Comparison of ENCODE assay signal across 21 cellular contexts in genomic region chr18:25531207-25531606, GRCh38.
DNase-seq lines count a peak whose midpoint lies in the region; ATAC-seq and TF ChIP-seq lines count a peak whose summit lies in the region.
"Had no signal": no experiment of that assay in that cellular context is flagged by ENCODE, and none has a peak within 500 bp of the region (broad histone marks: within the 10 kb centered on the region; RNA-seq: fewer than 3 reads in every experiment).

No MANE protein-coding gene starts in this region.

- H3K4ac ChIP-seq in neuronal stem cell (ENCODE audit: low read length) = no peak overlapping the region

- no peaks in the 10 kb centered on the region for H3K27me3 ChIP-seq in BLaER1 treated with 17β-estradiol and CSF1 and Interleukin-3, amounts not matched to agents 10 nM and 100 nM
- H3K27me3 ChIP-seq in Loucy (ENCODE audit: insufficient read depth, low read length, poor library complexity, severe bottlenecking) (no peaks in the 10 kb centered on the region), neuronal stem cell (ENCODE audit: control insufficient read depth in 3 of 3, insufficient read depth in 3 of 3, low read depth in 1 of 3, low read length in 3 of 3) (no peaks in the 10 kb centered on the region)
- H3K27me3 ChIP-seq: BE2C had no signal

- no peaks in the 10 kb centered on the region for H3F3A ChIP-seq in Loucy (ENCODE audit: low read depth)

- no peaks in the 10 kb centered on the region for H3K4me1 Mint-ChIP-seq in HFFc6 (ENCODE audit: low read depth)
- H3K4me1 Mint-ChIP-seq: CD4-positive, CD25-positive, alpha-beta regulatory T cell had no signal

- H3K79me1 ChIP-seq in neuronal stem cell (ENCODE audit: low read depth, low read length) = no peaks in the 10 kb centered on the region

- no peak overlapping the region for H2BK5ac ChIP-seq in neuronal stem cell (ENCODE audit: low read length)

- no peak overlapping the region for H3K23ac ChIP-seq in neuronal stem cell (ENCODE audit: low read depth, low read length, poor library complexity)

- H4K20me1 ChIP-seq in BLaER1 treated with 17β-estradiol and CSF1 and Interleukin-3, amounts not matched to agents 10 nM and 100 nM = no peaks in the 10 kb centered on the region
- H4K20me1 ChIP-seq in Loucy (ENCODE audit: insufficient read depth, low read length, poor library complexity, severe bottlenecking) = no peaks in the 10 kb centered on the region

- no CpG with 5 or more reads among the region's 3 CpGs for WGBS in neuronal stem cell (ENCODE audit: extremely low coverage in 2 of 2, insufficient read length in 2 of 2, insufficient replicate concordance in 1 of 2), 2 donors

- no peak overlapping the region for H3K4me3 Mint-ChIP-seq in HFFc6
- H3K4me3 Mint-ChIP-seq: CD4-positive, CD25-positive, alpha-beta regulatory T cell; CD8-positive, alpha-beta T cell; H9 had no signal

- H3K36me3 Mint-ChIP-seq in HFFc6 (ENCODE audit: low read depth) = 0 out of 2 replicates have a peak, but pooled peaks cover 4% of the 10 kb centered on the region
- H3K36me3 Mint-ChIP-seq: CD4-positive, CD25-positive, alpha-beta regulatory T cell; CD8-positive, alpha-beta T cell had no signal

- intact Hi-C loops in left colon (cut with DNase I, micrococcal nuclease) = no loop called here
- intact Hi-C loops in left cardiac atrium (cut with DNase I) = no loop called here

- TF ChIP-seq CTCF in Loucy (conservative IDR thresholded peaks at IDR 0.05; ENCODE audit: low read length) (no peak), HFFc6 (IDR thresholded peaks at IDR 0.05) (no peak)

- H3K79me2 ChIP-seq in Loucy (ENCODE audit: insufficient read depth, low read length) = no peaks in the 10 kb centered on the region

- no peaks in the 10 kb centered on the region for H3K36me3 ChIP-seq in BLaER1 treated with 17β-estradiol and CSF1 and Interleukin-3, amounts not matched to agents 10 nM and 100 nM
- no peaks in the 10 kb centered on the region for H3K36me3 ChIP-seq in Loucy (ENCODE audit: insufficient read depth, low read length)
- H3K36me3 ChIP-seq in neuronal stem cell (replicated peaks in 1 of 2; ENCODE audit: control insufficient read depth in 2 of 2, insufficient read depth in 2 of 2, low read length in 2 of 2) = peaks cover 0 to 2% of the 10 kb centered on the region in 2 donors
- H3K36me3 ChIP-seq: BE2C had no signal

- no peak overlapping the region for H3K4me3 ChIP-seq in BLaER1 treated with 17β-estradiol and CSF1 and Interleukin-3, amounts not matched to agents 10 nM and 100 nM
- no peak overlapping the region for H3K4me3 ChIP-seq in Loucy (ENCODE audit: low read length, poor library complexity, severe bottlenecking)
- no peak overlapping the region for H3K4me3 ChIP-seq in neuronal stem cell (ENCODE audit: low read length in 2 of 2)
- H3K4me3 ChIP-seq: A549, GM23248 had no signal

- H4K91ac ChIP-seq in neuronal stem cell (ENCODE audit: low read depth, low read length, poor library complexity) = no peak overlapping the region

- peak overlapping the region in 1 of 11 experiments; percentile 24; a peak in 2 of 22 replicates for H3K27ac ChIP-seq in BLaER1 treated with 17β-estradiol and CSF1 and Interleukin-3, amounts not matched to agents 10 nM and 100 nM
- no peak overlapping the region for H3K27ac ChIP-seq in neuronal stem cell (replicated peaks; ENCODE audit: low read length)
- H3K27ac ChIP-seq: A549, C4-2B, GM23248 had no signal

- H2AK5ac ChIP-seq in neuronal stem cell (ENCODE audit: low read depth, low read length) = no peak overlapping the region

- peak overlapping the region in 6 of 11 experiments; percentile 9 to 63 (median 52); a peak in 9 of 22 replicates for H3K4me2 ChIP-seq in BLaER1 treated with 17β-estradiol and CSF1 and Interleukin-3, amounts not matched to agents 10 nM and 100 nM
- H3K4me2 ChIP-seq in Loucy (ENCODE audit: low read depth, low read length, poor library complexity, severe bottlenecking) (peak overlapping the region; percentile 38), neuronal stem cell (ENCODE audit: insufficient read depth, low read length, poor library complexity, severe bottlenecking) (no peak overlapping the region)
- H3K4me2 ChIP-seq: A549 had no signal

- H2AFZ ChIP-seq in Loucy (ENCODE audit: low read length) = peak overlapping the region; percentile 67; the same call in 1 of the 2 replicates
- H2AFZ ChIP-seq in neuronal stem cell (ENCODE audit: low read length) = peak overlapping the region; percentile 18
- H2AFZ ChIP-seq: GM23248 had no signal

- H2BK15ac ChIP-seq in neuronal stem cell (ENCODE audit: low read length) = no peak overlapping the region

- H3K9me2 ChIP-seq in Loucy (replicated peaks; ENCODE audit: low read depth, low read length) = no peaks in the 10 kb centered on the region

- DNase-seq in left colon (no peak), neuronal stem cell (ENCODE audit: low spot score) (no peak), left cardiac atrium (no peak), HFFc6 (no peak)
- DNase-seq: 8988T; ACHN; AML-193; BE2C; Caco-2; CD4-positive, CD25-positive, alpha-beta regulatory T cell; CD8-positive, alpha-beta T cell; DMS153; DND-41; GM23248; H9 had no signal

- H2BK12ac ChIP-seq in neuronal stem cell (ENCODE audit: low read length) = no peak overlapping the region

- no peaks in the 10 kb centered on the region for H3K9me3 Mint-ChIP-seq in HFFc6

- H4K8ac ChIP-seq in neuronal stem cell (ENCODE audit: low read depth, low read length) = no peak overlapping the region

- ATAC-seq in left colon (peak; percentile 62), left cardiac atrium (no peak), HG03025 (IDR thresholded peaks at IDR 0.05; ENCODE audit: low FRiP score, unreplicated experiment) (no peak)
- ATAC-seq: A549; CD8-positive, alpha-beta T cell; HCT116 had no signal

- H2BK120ac ChIP-seq in neuronal stem cell (ENCODE audit: low read depth, low read length) = no peak overlapping the region

- peaks cover 5% of the 10 kb centered on the region; the same call in 1 of the 2 replicates for H3K27me3 Mint-ChIP-seq in HFFc6 (ENCODE audit: insufficient read depth)
- H3K27me3 Mint-ChIP-seq: CD4-positive, CD25-positive, alpha-beta regulatory T cell had no signal

- peaks cover 0 to 86% (median 52%) of the 10 kb centered on the region in 10 experiments; a peak in 15 of 20 replicates for H3K4me1 ChIP-seq in BLaER1 treated with 17β-estradiol and CSF1 and Interleukin-3, amounts not matched to agents 10 nM and 100 nM
- H3K4me1 ChIP-seq in Loucy (ENCODE audit: insufficient read depth, low read length, poor library complexity, severe bottlenecking) (peaks cover 44% of the 10 kb centered on the region), neuronal stem cell (ENCODE audit: control insufficient read depth in 2 of 2, insufficient read depth in 1 of 2, low read depth in 1 of 2, low read length in 2 of 2) (no peaks in the 10 kb centered on the region)
- H3K4me1 ChIP-seq: A549, BE2C, Caco-2 had no signal

- no peak overlapping the region for H3K18ac ChIP-seq in neuronal stem cell (ENCODE audit: low read length)

- H3K9ac ChIP-seq in BLaER1 treated with 17β-estradiol and CSF1 and Interleukin-3, amounts not matched to agents 10 nM and 100 nM = no peak overlapping the region
- H3K9ac ChIP-seq in Loucy (ENCODE audit: low read depth, low read length, poor library complexity, severe bottlenecking) (peak overlapping the region; percentile 52), neuronal stem cell (ENCODE audit: low read depth, low read length, poor library complexity) (no peak overlapping the region)
- H3K9ac ChIP-seq: GM23248 had no signal

- peaks cover 11 to 27% (median 16%) of the 10 kb centered on the region in 11 experiments for H3K9me3 ChIP-seq in BLaER1 treated with 17β-estradiol and CSF1 and Interleukin-3, amounts not matched to agents 10 nM and 100 nM (replicated peaks in 1 of 11)
- H3K9me3 ChIP-seq in Loucy (ENCODE audit: insufficient read depth, low read depth, low read length) (no peaks in the 10 kb centered on the region), neuronal stem cell (replicated peaks in 1 of 2; ENCODE audit: control insufficient read depth in 2 of 2, insufficient read depth in 1 of 2, low read depth in 1 of 2, low read length in 2 of 2) (peaks cover 2 to 11% of the 10 kb centered on the region in 2 donors)
- H3K9me3 ChIP-seq: A549, BE2C, Caco-2 had no signal

- no peak overlapping the region for H3K27ac Mint-ChIP-seq in HFFc6
- H3K27ac Mint-ChIP-seq: CD8-positive, alpha-beta T cell had no signal

- no peak overlapping the region for H3K14ac ChIP-seq in neuronal stem cell (ENCODE audit: low read length)
